ENCODE assay signal across 8 cellular contexts in genomic region chr6:109383438-109383940, GRCh38. TPM values are rescaled to one million over a fixed set of nuclear protein-coding genes. Genes with fewer than 3 reads are reported as not detected.
DNase-seq lines count a peak whose midpoint lies in the region; ATAC-seq, FAIRE-seq and TF ChIP-seq lines count a peak whose summit lies in the region.

No MANE protein-coding gene starts in this region.

- TF ChIP-seq POLR2A in endothelial cell of umbilical vein (IDR thresholded peaks at IDR 0.05; ENCODE audit: low read depth, low read length), result no peak

- no peak for DNase-seq in DND-41
- DNase-seq in endothelial cell of umbilical vein (ENCODE audit: low read depth, low spot score), result no peak
- no peak for DNase-seq in pancreas
- no peak for DNase-seq in hepatic stellate cell (ENCODE audit: low spot score)
- DNase-seq in NCI-H187 treated with DMSO at 0.1 percent for 48 hours (lab: John Stamatoyannopoulos, UW), result no peak
- DNase-seq in NCI-H1105 (lab: John Stamatoyannopoulos, UW), result no peak
- DNase-seq in RKO (ENCODE audit: low spot score), result no peak

- FAIRE-seq in endothelial cell of umbilical vein (lab: Jason Lieb, UNC) (no peak), pancreas (lab: Jason Lieb, UNC) (no peak)

- POLR2A ChIA-PET in endothelial cell of umbilical vein (lab: Charles Lee), result no interaction called here

- no peaks in the 10 kb centered on the region for H3K9me1 ChIP-seq in endothelial cell of umbilical vein (replicated peaks; ENCODE audit: control insufficient read depth, extremely low read depth, insufficient read depth, low read length)

- H4K20me1 ChIP-seq in DND-41 (ENCODE audit: insufficient read depth, low read length) (peaks cover 29% of the 10 kb centered on the region), OCI-LY3 (ENCODE audit: insufficient read depth, low read length) (peaks cover 27% of the 10 kb centered on the region), endothelial cell of umbilical vein (replicated peaks; ENCODE audit: control insufficient read depth, extremely low read depth, insufficient read depth, low read length) (peaks cover 5% of the 10 kb centered on the region)

- H3K4me3 ChIP-seq in DND-41 (ENCODE audit: low read depth in 1 of 2, low read length in 2 of 2) (peak overlapping the region; percentile 58 to 81; a peak in 3 of 4 replicates), OCI-LY3 (ENCODE audit: low read length) (peak overlapping the region; percentile 87), endothelial cell of umbilical vein (replicated peaks in 1 of 3; ENCODE audit: insufficient read depth in 1 of 3, low read depth in 1 of 3, low read length in 3 of 3) (peak overlapping the region in 2 of 3 experiments; percentile 73 to 95), pancreas (peak overlapping the region in 3 of 4 donors; percentile 83 to 97 (median 84))

- no peaks in the 10 kb centered on the region for H3K9me3 ChIP-seq in DND-41 (ENCODE audit: insufficient read depth, low read length, severe bottlenecking)
- no peaks in the 10 kb centered on the region for H3K9me3 ChIP-seq in OCI-LY3 (ENCODE audit: insufficient read depth, low read length)
- no peaks in the 10 kb centered on the region for H3K9me3 ChIP-seq in endothelial cell of umbilical vein (replicated peaks; ENCODE audit: control insufficient read depth, insufficient read depth, low read length)
- no peaks in the 10 kb centered on the region for H3K9me3 ChIP-seq in pancreas

- intact Hi-C loops in endothelial cell of umbilical vein (cut with micrococcal nuclease) (loop anchor here (1.0 to 10.0 kb wide), 7 partner anchors 99 to 825 kb away; partner anchors contain the start of genes AK9, ARMC2, FIG4 and WASF1), pancreas (cut with DNase I) (no loop called here)

- ATAC-seq in DND-41 (ENCODE audit: insufficient read depth, low read depth) (no peak), pancreas (no peak)

- BruUV-seq in endothelial cell of umbilical vein (replicated peaks; lab: Mats Ljungman, UMichigan), result no TSS peak

- H3K36me3 ChIP-seq in DND-41 (ENCODE audit: insufficient read depth, low read length), result peaks cover 17% of the 10 kb centered on the region
- peaks cover 12% of the 10 kb centered on the region for H3K36me3 ChIP-seq in OCI-LY3 (replicated peaks; ENCODE audit: low read depth, low read length)
- no peaks in the 10 kb centered on the region for H3K36me3 ChIP-seq in endothelial cell of umbilical vein (ENCODE audit: control insufficient read depth in 2 of 2, extremely low read depth in 1 of 2, insufficient read depth in 2 of 2, low read length in 2 of 2)
- H3K36me3 ChIP-seq in pancreas, result no peaks in the 10 kb centered on the region

- H3K4me1 ChIP-seq in DND-41 (ENCODE audit: insufficient read depth, low read length), result peaks cover 30% of the 10 kb centered on the region
- peaks cover 22% of the 10 kb centered on the region for H3K4me1 ChIP-seq in OCI-LY3 (ENCODE audit: low read length)
- H3K4me1 ChIP-seq in endothelial cell of umbilical vein (ENCODE audit: control insufficient read depth, extremely low read depth, insufficient read depth, low read length), result peaks cover 31% of the 10 kb centered on the region
- peaks cover 5 to 24% (median 19%) of the 10 kb centered on the region in 3 donors for H3K4me1 ChIP-seq in pancreas

- H3K4me2 ChIP-seq in DND-41 (ENCODE audit: insufficient read depth, low read length) (peak overlapping the region; percentile 85), OCI-LY3 (ENCODE audit: low read length) (peak overlapping the region; percentile 89), endothelial cell of umbilical vein (ENCODE audit: insufficient read depth, low read length) (peak overlapping the region; percentile 69)

- H3K9ac ChIP-seq in DND-41 (ENCODE audit: low read depth, low read length), result peak overlapping the region; percentile 89
- peak overlapping the region; percentile 98 for H3K9ac ChIP-seq in OCI-LY3 (ENCODE audit: low read length)
- peak overlapping the region; percentile 95 for H3K9ac ChIP-seq in endothelial cell of umbilical vein (replicated peaks; ENCODE audit: extremely low read depth, insufficient read depth, low read length)

- peak overlapping the region; percentile 61 for H2AFZ ChIP-seq in DND-41 (ENCODE audit: low read depth, low read length)
- H2AFZ ChIP-seq in OCI-LY3 (ENCODE audit: low read depth, low read length), result no peak overlapping the region
- peak overlapping the region; percentile 15 for H2AFZ ChIP-seq in endothelial cell of umbilical vein (ENCODE audit: low read depth, low read length)

- H3K27ac ChIP-seq in DND-41 (ENCODE audit: low read length), result peak overlapping the region; percentile 100
- H3K27ac ChIP-seq in OCI-LY3 (ENCODE audit: low read length), result peak overlapping the region; percentile 90; the same call in 1 of the 2 replicates
- H3K27ac ChIP-seq in endothelial cell of umbilical vein (ENCODE audit: insufficient read depth, low read depth, low read length), result peak overlapping the region; percentile 93
- H3K27ac ChIP-seq in pancreas, result peak overlapping the region; percentile 98 to 100 (median 100)

- H3K79me2 ChIP-seq in DND-41 (ENCODE audit: insufficient read depth, low read length) (peaks cover 37% of the 10 kb centered on the region), OCI-LY3 (ENCODE audit: low read length) (peaks cover 36% of the 10 kb centered on the region), endothelial cell of umbilical vein (ENCODE audit: control insufficient read depth, insufficient read depth, low read length) (peaks cover 36% of the 10 kb centered on the region)

- CTCF ChIA-PET in endothelial cell of umbilical vein (lab: Charles Lee), result interaction anchor here (0.6 to 5.8 kb wide), 18 partner anchors 8 to 656 kb away, joined by 3 to 90 read pairs (median 5); partner anchors contain the start of genes MICAL1, PPIL6, SESN1 and SMPD2

- 1 to 6% methylated on average over 5 of the region's 5 CpGs for WGBS in pancreas, 2 donors

- dilution Hi-C loops in endothelial cell of umbilical vein (cut with MboI; ENCODE audit: extremely low pct_ligation_motif_present, low sequenced_read_pairs), result no loop called here

- H3K27me3 ChIP-seq in DND-41 (ENCODE audit: insufficient read depth, low read length, poor library complexity) (no peaks in the 10 kb centered on the region), OCI-LY3 (ENCODE audit: low read depth, low read length) (no peaks in the 10 kb centered on the region; the same call in 1 of the 2 replicates), endothelial cell of umbilical vein (ENCODE audit: control insufficient read depth in 2 of 2, insufficient read depth in 2 of 2, low read length in 2 of 2) (peaks cover 0 to 3% of the 10 kb centered on the region in 2 experiments), pancreas (no peaks in the 10 kb centered on the region)

- TF ChIP-seq CTCF in DND-41 (IDR thresholded peaks at IDR 0.05; ENCODE audit: borderline replicate concordance, extremely low read depth, low read length, poor library complexity, severe bottlenecking), result no peak
- TF ChIP-seq CTCF in OCI-LY3 (IDR thresholded peaks at IDR 0.05; ENCODE audit: low read depth, low read length), result no peak
- TF ChIP-seq CTCF in endothelial cell of umbilical vein (IDR thresholded peaks at IDR 0.05; ENCODE audit: extremely low read depth in 1 of 2, insufficient read depth in 1 of 2, low read depth in 1 of 2, low read length in 2 of 2), result no peak
- TF ChIP-seq CTCF in pancreas (IDR thresholded peaks at IDR 0.05), result peak in 1 of 4 donors; percentile 2

TF ChIP-seq in endothelial cell of umbilical vein, 7 proteins besides CTCF, POLR2A, EP300 and RAD21 (continues in another document):
- no peak for TF ChIP-seq JUN (IDR thresholded peaks at IDR 0.05; ENCODE audit: borderline replicate concordance, insufficient read depth, insufficient read length, low read depth)
- no peak for TF ChIP-seq GATA2 (IDR thresholded peaks at IDR 0.05; ENCODE audit: insufficient read depth, insufficient read length, low read depth, low read length)
- TF ChIP-seq MYC (IDR thresholded peaks at IDR 0.05; ENCODE audit: low read depth, low read length), result no peak
- TF ChIP-seq EZH2 (IDR thresholded peaks at IDR 0.05; ENCODE audit: borderline replicate concordance, low read depth, low read length, severe bottlenecking), result no peak
- TF ChIP-seq POLR2AphosphoS5 (IDR thresholded peaks at IDR 0.05; ENCODE audit: insufficient read depth, low read depth, low read length), result no peak

RNA-seq across cellular contexts. Expression of gene CD164, which starts 1.2 kb away (rescaled TPM):
- 162 and 172 TPM in 2 replicates for total RNA-seq in endothelial cell of umbilical vein
- 116 and 129 TPM in 2 replicates for polyA plus RNA-seq in endothelial cell of umbilical vein
- 90.8 and 92.7 TPM in 2 replicates for polyA plus RNA-seq in endothelial cell of umbilical vein (2011; cell fraction: cytosol; rRNA removed)
- 57.4 and 85.7 TPM in 2 replicates for polyA plus RNA-seq in endothelial cell of umbilical vein (2011; cell fraction: nucleus; rRNA removed)
- polyA plus RNA-seq in endothelial cell of umbilical vein (2012), result 113 and 151 TPM in 2 replicates
- 258 and 280 TPM in 2 replicates for polyA minus RNA-seq in endothelial cell of umbilical vein
- 167 TPM for polyA minus RNA-seq in endothelial cell of umbilical vein (2011; cell fraction: cytosol; rRNA and poly(A)+ RNA removed)
- polyA minus RNA-seq in endothelial cell of umbilical vein (2011; cell fraction: nucleus; rRNA and poly(A)+ RNA removed), result 105 and 111 TPM in 2 replicates
- 100 to 1,000 TPM in 4 of 6 donors, 10 to 100 TPM in 2; 80.0 to 147 (median 104) TPM for total RNA-seq in pancreas
- polyA plus RNA-seq in pancreas, result 100 to 1,000 TPM in 1 of 2 donors, 10 to 100 TPM in 1; 53.6 to 120 TPM

RNA-seq across cellular contexts. Expression of gene PPIL6, which starts 56.9 kb away (rescaled TPM):
- 0.25 and 0.33 TPM in 2 replicates for total RNA-seq in endothelial cell of umbilical vein
- 0.11 and 0.25 TPM in 2 replicates for polyA plus RNA-seq in endothelial cell of umbilical vein
- 0.23 and 0.32 TPM in 2 replicates for polyA plus RNA-seq in endothelial cell of umbilical vein (2011; cell fraction: cytosol; rRNA removed)
- polyA plus RNA-seq in endothelial cell of umbilical vein (2011; cell fraction: nucleus; rRNA removed), result 0.22 and 0.26 TPM in 2 replicates
- 0.14 and 0.19 TPM in 2 replicates for polyA plus RNA-seq in endothelial cell of umbilical vein (2012)
- polyA minus RNA-seq in endothelial cell of umbilical vein, result 0.64 TPM in 1 of 2 replicates, not detected in the other
- not detected for polyA minus RNA-seq in endothelial cell of umbilical vein (2011; cell fraction: cytosol; rRNA and poly(A)+ RNA removed)
- polyA minus RNA-seq in endothelial cell of umbilical vein (2011; cell fraction: nucleus; rRNA and poly(A)+ RNA removed), result not detected in 2 replicates
- 1 to 10 TPM; 1.5 to 3.4 (median 2.0) TPM for total RNA-seq in pancreas
- 1 to 10 TPM; 1.1 to 3.3 TPM for polyA plus RNA-seq in pancreas

RNA-seq across cellular contexts. Expression of gene SMPD2, which starts 57.0 kb away (rescaled TPM):
- 6.9 and 8.5 TPM in 2 replicates for total RNA-seq in endothelial cell of umbilical vein
- 10.0 and 11.5 TPM in 2 replicates for polyA plus RNA-seq in endothelial cell of umbilical vein
- 8.4 and 8.8 TPM in 2 replicates for polyA plus RNA-seq in endothelial cell of umbilical vein (2011; cell fraction: cytosol; rRNA removed)
- 18.3 and 25.6 TPM in 2 replicates for polyA plus RNA-seq in endothelial cell of umbilical vein (2011; cell fraction: nucleus; rRNA removed)
- polyA plus RNA-seq in endothelial cell of umbilical vein (2012), result 5.1 and 6.7 TPM in 2 replicates
- polyA minus RNA-seq in endothelial cell of umbilical vein, result 12.1 and 16.6 TPM in 2 replicates
- polyA minus RNA-seq in endothelial cell of umbilical vein (2011; cell fraction: cytosol; rRNA and poly(A)+ RNA removed), result 8.6 TPM
- polyA minus RNA-seq in endothelial cell of umbilical vein (2011; cell fraction: nucleus; rRNA and poly(A)+ RNA removed), result 14.5 and 22.2 TPM in 2 replicates
- 10 to 100 TPM in 2 of 6 donors, 1 to 10 TPM in 4; 7.1 to 10.5 (median 8.9) TPM for total RNA-seq in pancreas
- 10 to 100 TPM; 15.9 to 17.0 TPM for polyA plus RNA-seq in pancreas
